8 cellular contexts compared by ENCODE assay signal in the genomic region with DNA sequence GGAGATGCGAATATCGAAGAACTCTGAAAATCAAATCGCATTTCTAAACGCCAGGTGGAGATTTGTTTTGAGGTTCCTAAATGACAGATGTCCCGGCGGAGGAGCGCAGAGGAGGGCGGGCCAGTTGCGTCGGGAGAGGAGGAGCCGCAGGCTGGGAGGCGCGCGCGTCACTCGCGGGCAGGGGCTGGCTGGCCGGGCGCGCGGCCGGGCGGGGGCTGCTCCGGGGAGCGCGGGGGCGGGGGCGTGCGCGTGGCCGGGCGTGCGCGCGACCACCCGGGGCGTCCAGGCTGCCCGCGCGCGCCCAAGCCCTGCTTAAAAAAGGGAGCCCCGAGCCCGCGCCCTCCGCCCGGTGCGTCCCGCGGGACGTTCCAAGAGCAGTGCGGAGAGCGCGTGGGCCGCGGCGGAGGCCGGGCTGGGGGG. TPM values are rescaled to one million over a fixed set of nuclear protein-coding genes. Genes with fewer than 3 reads are reported as not detected.
DNase-seq lines count a peak whose midpoint lies in the region; ATAC-seq and TF ChIP-seq lines count a peak whose summit lies in the region.

No MANE protein-coding gene starts in this region.

- H3K27ac ChIP-seq in WERI-Rb-1 (peak overlapping the region; percentile 96), breast epithelium (peak overlapping the region; percentile 96 to 97), smooth muscle cell (ENCODE audit: low read depth) (peak overlapping the region; percentile 85)

- peak overlapping the region; percentile 55 for H3K4me3 ChIP-seq in WERI-Rb-1 (ENCODE audit: low read depth, low read length)
- peak overlapping the region; percentile 67 to 86 (median 74) for H3K4me3 ChIP-seq in breast epithelium
- peak overlapping the region; percentile 90 for H3K4me3 ChIP-seq in smooth muscle cell

- H3K4me1 ChIP-seq in breast epithelium (peaks cover 0 to 4% of the 10 kb centered on the region in 2 donors), smooth muscle cell (ENCODE audit: low read depth) (peaks cover 32% of the 10 kb centered on the region)

- no peaks in the 10 kb centered on the region for H4K20me1 ChIP-seq in smooth muscle cell (ENCODE audit: low read depth)

- H3K9me3 ChIP-seq in WERI-Rb-1 (ENCODE audit: severe bottlenecking) (no peaks in the 10 kb centered on the region), breast epithelium (no peaks in the 10 kb centered on the region), smooth muscle cell (replicated peaks; ENCODE audit: low read depth) (no peaks in the 10 kb centered on the region)

- 2% methylated on average over 26 of the region's 57 CpGs for WGBS in smooth muscle cell (ENCODE audit: low lambda C conversion rate)

- no peak for TF ChIP-seq POLR2A in breast epithelium (IDR thresholded peaks at IDR 0.05)

- no peaks in the 10 kb centered on the region for H3K79me2 ChIP-seq in smooth muscle cell (ENCODE audit: low read depth)

- H3K9ac ChIP-seq in smooth muscle cell (ENCODE audit: low read depth): peak overlapping the region; percentile 78

- H3K4me2 ChIP-seq in smooth muscle cell: peak overlapping the region; percentile 98

- intact Hi-C loops in breast epithelium (cut with DNase I; ENCODE audit: low total_unique reads): loop anchor here (10.0 kb wide), 1 partner anchor 75 kb away; the partner anchor contains the start of gene ACBD3

- no peak for TF ChIP-seq CTCF in WERI-Rb-1 (IDR thresholded peaks at IDR 0.05; ENCODE audit: low read depth, low read length)
- TF ChIP-seq CTCF in breast epithelium (IDR thresholded peaks at IDR 0.05): no peak
- TF ChIP-seq CTCF in smooth muscle cell (IDR thresholded peaks at IDR 0.05; ENCODE audit: borderline replicate concordance, insufficient read depth, poor library complexity, severe bottlenecking): no peak

- peak; percentile 74 for ATAC-seq in HG03039 (IDR thresholded peaks at IDR 0.05; ENCODE audit: unreplicated experiment)

- H3F3A ChIP-seq in smooth muscle cell (ENCODE audit: low read depth): peaks cover 12% of the 10 kb centered on the region

- H2AFZ ChIP-seq in smooth muscle cell (ENCODE audit: low read depth): peak overlapping the region; percentile 97

- DNase-seq in NK-92 treated with Interleukin-12 subunit alpha and Interleukin-12 subunit beta, amount 100 ng/mL, for 24 hours (lab: John Stamatoyannopoulos, UW): peak; percentile 78
- DNase-seq in NK-92 (lab: John Stamatoyannopoulos, UW; ENCODE audit: unreplicated experiment) (no peak), NCI-H2171 (lab: John Stamatoyannopoulos, UW) (peak; percentile 96), WERI-Rb-1 (peak; percentile 86), breast epithelium (ENCODE audit: low spot score in 2 of 2) (peak; percentile 83 to 87), iPS-NIHi7 (ENCODE audit: extremely low spot score) (peak; percentile 96), smooth muscle cell (lab: John Stamatoyannopoulos, UW; ENCODE audit: unreplicated experiment) (peak; percentile 83)

- H3K27me3 ChIP-seq in WERI-Rb-1 (ENCODE audit: insufficient read depth, low read depth, severe bottlenecking) (no peaks in the 10 kb centered on the region), breast epithelium (no peaks in the 10 kb centered on the region), smooth muscle cell (ENCODE audit: low read depth) (no peaks in the 10 kb centered on the region)

- H3K36me3 ChIP-seq in WERI-Rb-1 (no peaks in the 10 kb centered on the region), breast epithelium (no peaks in the 10 kb centered on the region), smooth muscle cell (ENCODE audit: low read depth) (no peaks in the 10 kb centered on the region)

RNA-seq across cellular contexts. Expression of gene H3-3A, which starts 47.3 kb away (rescaled TPM):
- total RNA-seq in breast epithelium (100 to 1,000 TPM; 287 to 603 (median 462) TPM), smooth muscle cell (459 and 461 TPM in 2 replicates)
- 426 and 430 TPM in 2 replicates for polyA plus RNA-seq in smooth muscle cell
